12 cellular contexts compared by ENCODE assay signal in genomic region chr2:119680457-119681195, GRCh38. TPM values are rescaled to one million over a fixed set of nuclear protein-coding genes. Genes with fewer than 3 reads are reported as not detected.
DNase-seq lines count a peak whose midpoint lies in the region; ATAC-seq and TF ChIP-seq lines count a peak whose summit lies in the region.
"Had no signal": no experiment of that assay in that cellular context is flagged by ENCODE, and none has a peak within 500 bp of the region (broad histone marks: within the 10 kb centered on the region; RNA-seq: fewer than 3 reads in every experiment).

No MANE protein-coding gene starts in this region.

- H3K27ac Mint-ChIP-seq in CD4-positive, CD25-positive, alpha-beta regulatory T cell = peak overlapping the region in 1 of 3 donors; percentile 76
- H3K27ac Mint-ChIP-seq in activated B cell treated with CpG ODN at 0.5 μM for 24 hours (no peak overlapping the region), naive B cell (peak overlapping the region in 2 of 6 donors; percentile 41 to 50)

- peaks cover 9% of the 10 kb centered on the region for H3K36me3 Mint-ChIP-seq in CD4-positive, CD25-positive, alpha-beta regulatory T cell
- peaks cover 14% of the 10 kb centered on the region for H3K36me3 Mint-ChIP-seq in activated B cell treated with CpG ODN at 0.5 μM for 24 hours (ENCODE audit: low read depth)
- peaks cover 0 to 8% of the 10 kb centered on the region in 2 donors for H3K36me3 Mint-ChIP-seq in naive B cell

- no peaks in the 10 kb centered on the region for H3K27me3 ChIP-seq in CD4-positive, CD25-positive, alpha-beta regulatory T cell (ENCODE audit: control insufficient read depth, insufficient read depth, low read length)
- no peaks in the 10 kb centered on the region for H3K27me3 ChIP-seq in H7 (ENCODE audit: control insufficient read depth, insufficient read depth, low read length)
- H3K27me3 ChIP-seq: cardiac muscle cell had no signal

- peaks cover 0 to 4% (median 0%) of the 10 kb centered on the region in 7 donors for H3K9me3 Mint-ChIP-seq in CD4-positive, CD25-positive, alpha-beta regulatory T cell
- H3K9me3 Mint-ChIP-seq in activated B cell treated with CpG ODN at 0.5 μM for 24 hours (no peaks in the 10 kb centered on the region), naive B cell (peaks cover 0 to 3% (median 0%) of the 10 kb centered on the region in 7 donors)

- peaks cover 5 to 46% (median 26%) of the 10 kb centered on the region in 4 donors for H3K4me1 Mint-ChIP-seq in CD4-positive, CD25-positive, alpha-beta regulatory T cell
- H3K4me1 Mint-ChIP-seq in activated B cell treated with CpG ODN at 0.5 μM for 24 hours (peaks cover 23% of the 10 kb centered on the region), naive B cell (peaks cover 29 to 39% (median 33%) of the 10 kb centered on the region in 3 donors)

- H3K4me1 ChIP-seq in CD4-positive, CD25-positive, alpha-beta regulatory T cell (ENCODE audit: control insufficient read depth, insufficient read depth, low read length, poor library complexity, severe bottlenecking) = peaks cover 15% of the 10 kb centered on the region

- no peak for TF ChIP-seq CTCF in activated B cell treated with CpG ODN at 0.5 μM for 24 hours (IDR thresholded peaks at IDR 0.05)

- H3K27me3 Mint-ChIP-seq in CD4-positive, CD25-positive, alpha-beta regulatory T cell = peaks cover 8% of the 10 kb centered on the region
- H3K27me3 Mint-ChIP-seq in activated B cell treated with CpG ODN at 0.5 μM for 24 hours (no peaks in the 10 kb centered on the region), naive B cell (no peaks in the 10 kb centered on the region)

- intact Hi-C loops in activated B cell treated with CpG ODN at 0.5 μM for 24 hours (cut with micrococcal nuclease) = no loop called here
- intact Hi-C loops in left ventricle myocardium superior (cut with micrococcal nuclease) = no loop called here

- CTCF ChIA-PET in activated B cell treated with CpG ODN at 0.5 μM for 24 hours (lab: Charles Lee) = no interaction called here

- no peak for DNase-seq in CD4-positive, CD25-positive, alpha-beta regulatory T cell
- DNase-seq in H7 = peak; percentile 19
- DNase-seq in activated B cell treated with CpG ODN at 0.5 μM for 24 hours = no peak
- no peak for DNase-seq in naive B cell
- no peak for DNase-seq in left ventricle myocardium superior
- DNase-seq in NCI-H1105 treated with DMSO at 0.1 percent for 48 hours (lab: John Stamatoyannopoulos, UW) = no peak
- DNase-seq in HK-2 (ENCODE audit: unreplicated experiment) = no peak
- no peak for DNase-seq in DMS 273 treated with DMSO at 0.1 percent for 48 hours (lab: John Stamatoyannopoulos, UW)
- DNase-seq: mesenchymal stem cell, T-helper 9 cell had no signal

- H3K27ac ChIP-seq in CD4-positive, CD25-positive, alpha-beta regulatory T cell (ENCODE audit: insufficient read depth, low read length, poor library complexity, severe bottlenecking) = no peak overlapping the region
- H3K27ac ChIP-seq: cardiac muscle cell, epithelial cell of prostate had no signal

- H3K4me3 ChIP-seq in CD4-positive, CD25-positive, alpha-beta regulatory T cell (ENCODE audit: low read depth, low read length) = no peak overlapping the region
- H3K4me3 ChIP-seq in H7 (ENCODE audit: insufficient read depth, low read depth, low read length) = no peak overlapping the region

- POLR2A ChIA-PET in activated B cell treated with CpG ODN at 0.5 μM for 24 hours (lab: Charles Lee) = no interaction called here

- no peaks in the 10 kb centered on the region for H3K9me3 ChIP-seq in CD4-positive, CD25-positive, alpha-beta regulatory T cell (ENCODE audit: control insufficient read depth in 2 of 2, low read length in 2 of 2)

- peak overlapping the region; percentile 73 to 96 (median 90) for H3K4me3 Mint-ChIP-seq in CD4-positive, CD25-positive, alpha-beta regulatory T cell
- H3K4me3 Mint-ChIP-seq in activated B cell treated with CpG ODN at 0.5 μM for 24 hours (peak overlapping the region; percentile 48), naive B cell (peak overlapping the region in 7 of 8 donors; percentile 35 to 95 (median 81))

- no peak for ATAC-seq in CD4-positive, CD25-positive, alpha-beta regulatory T cell (ENCODE audit: low read depth in 2 of 2)
- ATAC-seq in activated B cell treated with CpG ODN at 0.5 μM for 24 hours (ENCODE audit: low read depth) = no peak
- no peak for ATAC-seq in naive B cell (ENCODE audit: low read depth in 2 of 2)
- no peak for ATAC-seq in left ventricle myocardium superior

- H3K36me3 ChIP-seq in CD4-positive, CD25-positive, alpha-beta regulatory T cell (ENCODE audit: control insufficient read depth, insufficient read depth, low read length) = no peaks in the 10 kb centered on the region
- peaks cover 8% of the 10 kb centered on the region for H3K36me3 ChIP-seq in H7 (replicated peaks; ENCODE audit: control insufficient read depth, insufficient read depth, low read length)
- H3K36me3 ChIP-seq: cardiac muscle cell had no signal

RNA-seq across cellular contexts. Expression of gene TMEM177, which starts 1.6 kb away (rescaled TPM):
- 6.3 TPM for total RNA-seq in CD4-positive, CD25-positive, alpha-beta regulatory T cell
- 10 to 100 TPM in 3 of 4 donors, 1 to 10 TPM in 1; 6.3 to 15.5 (median 12.2) TPM for polyA plus RNA-seq in CD4-positive, CD25-positive, alpha-beta regulatory T cell
- total RNA-seq in H7 (2014; rRNA removed; shearing (Covaris generic)) = 86.6 and 90.0 TPM in 2 replicates
- total RNA-seq in activated B cell treated with CpG ODN at 0.5 μM for 24 hours (9.0 and 10.3 TPM in 2 replicates), left ventricle myocardium superior (12.8 TPM)
- polyA plus RNA-seq in naive B cell (ENCODE audit: low read depth in 6 of 6) = 10 to 100 TPM in 3 of 6 donors, 1 to 10 TPM in 2, under 1 TPM in 1; 0.88 to 13.8 (median 10.0) TPM
